In the genomic region with DNA sequence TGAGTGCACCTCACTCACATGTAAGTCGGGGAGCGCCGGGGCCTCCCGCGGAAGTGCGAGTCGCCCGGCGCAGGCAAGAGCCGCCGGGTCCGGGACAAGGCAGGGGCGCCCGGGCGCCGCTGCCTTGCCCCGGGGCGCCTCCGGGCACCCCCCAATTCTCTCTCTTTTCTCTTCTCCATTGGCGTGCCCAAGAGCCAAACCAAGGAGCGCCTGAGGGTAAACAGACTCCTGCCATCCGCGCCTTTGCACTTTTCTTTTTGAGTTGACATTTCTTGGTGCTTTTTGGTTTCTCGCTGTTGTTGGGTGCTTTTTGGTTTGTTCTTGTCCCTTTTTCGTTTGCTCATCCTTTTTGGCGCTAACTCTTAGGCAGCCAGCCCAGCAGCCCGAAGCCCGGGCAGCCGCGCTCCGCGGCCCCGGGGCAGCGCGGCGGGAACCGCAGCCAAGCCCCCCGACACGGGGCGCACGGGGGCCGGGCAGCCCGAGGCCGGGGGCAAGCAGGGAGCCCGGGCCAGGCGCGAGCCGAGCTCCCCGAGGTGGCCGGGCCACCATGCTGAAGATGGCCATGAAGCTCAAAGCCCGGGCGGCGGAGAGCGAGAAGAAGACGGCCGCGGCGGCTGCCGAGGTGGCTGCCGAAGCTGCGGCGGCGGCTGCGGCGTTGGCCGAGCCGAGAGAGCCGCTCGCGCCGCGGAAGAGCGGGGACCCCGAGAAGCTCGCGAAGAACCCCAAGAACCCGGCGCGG, we compare ENCODE assay signal across 8 cellular contexts. TPM values are rescaled to one million over a fixed set of nuclear protein-coding genes. Genes with fewer than 3 reads are reported as not detected.
DNase-seq lines count a peak whose midpoint lies in the region; ATAC-seq and TF ChIP-seq lines count a peak whose summit lies in the region.

No MANE protein-coding gene starts in this region.

- H4K8ac ChIP-seq in mesenchymal stem cell (ENCODE audit: low read length), result no peak overlapping the region

- peak overlapping the region; percentile 8 for H2BK5ac ChIP-seq in mesenchymal stem cell (ENCODE audit: low read depth, low read length, poor library complexity, severe bottlenecking)

- CTCF ChIA-PET in BJ (lab: Yijun Ruan, JAX), result no interaction called here

- no peaks in the 10 kb centered on the region for H3K9me3 ChIP-seq in mesenchymal stem cell (ENCODE audit: control insufficient read depth, low read length)

- H2BK12ac ChIP-seq in mesenchymal stem cell (ENCODE audit: low read length in 2 of 2), result no peak overlapping the region

- peak overlapping the region; percentile 93 to 98 (median 97) for H3K27ac Mint-ChIP-seq in brain

- H3K9ac ChIP-seq in KMS-11 (peak overlapping the region; percentile 67), mesenchymal stem cell (ENCODE audit: low read length) (peak overlapping the region; percentile 88)

- peak overlapping the region in 1 of 2 experiments; percentile 37 for H3K4ac ChIP-seq in mesenchymal stem cell (ENCODE audit: low read depth in 1 of 2, low read length in 2 of 2)

- no peak overlapping the region for H2BK15ac ChIP-seq in mesenchymal stem cell (ENCODE audit: low read depth, poor library complexity, severe bottlenecking)

- no peak overlapping the region for H2AK5ac ChIP-seq in mesenchymal stem cell (ENCODE audit: low read length, severe bottlenecking)

- POLR2A ChIA-PET in BJ (lab: Charles Lee), result no interaction called here

- H3K36me3 Mint-ChIP-seq in brain, result peaks cover 3% of the 10 kb centered on the region

- peak overlapping the region; percentile 92 to 95 (median 94) for H3K4me3 Mint-ChIP-seq in brain

- WGBS in mesenchymal stem cell, result 39% methylated on average over 73 of the region's 79 CpGs

- H3K4me1 ChIP-seq in KMS-11 (ENCODE audit: low read depth, poor library complexity, severe bottlenecking) (peaks cover 40% of the 10 kb centered on the region), mesenchymal stem cell (ENCODE audit: control insufficient read depth, insufficient read depth, low read depth, low read length) (peaks cover 15% of the 10 kb centered on the region)

- peak overlapping the region; percentile 62 to 66 for H3K18ac ChIP-seq in mesenchymal stem cell (ENCODE audit: low read depth in 1 of 2, low read length in 2 of 2)

- peaks cover 0 to 5% (median 2%) of the 10 kb centered on the region in 5 experiments for H3K9me3 Mint-ChIP-seq in brain

- no peak overlapping the region for H2AFZ ChIP-seq in KMS-11 (ENCODE audit: low read depth)
- H2AFZ ChIP-seq in mesenchymal stem cell (ENCODE audit: low read depth, low read length), result peak overlapping the region; percentile 39

- H3K4me2 ChIP-seq in KMS-11, result peak overlapping the region; percentile 34; the same call in 1 of the 2 replicates
- H3K4me2 ChIP-seq in mesenchymal stem cell (ENCODE audit: low read length, poor library complexity, severe bottlenecking), result peak overlapping the region; percentile 98

- H3K36me3 ChIP-seq in BJ (ENCODE audit: control insufficient read depth, insufficient read depth, low read length) (no peaks in the 10 kb centered on the region), KMS-11 (ENCODE audit: insufficient read depth) (no peaks in the 10 kb centered on the region), mesenchymal stem cell (ENCODE audit: control insufficient read depth in 1 of 2, insufficient read depth in 2 of 2, low read depth in 1 of 2, low read length in 2 of 2) (peaks cover 0 to 4% of the 10 kb centered on the region in 2 experiments)

- no peak overlapping the region for H3K14ac ChIP-seq in mesenchymal stem cell (ENCODE audit: low read length in 2 of 2)

- ATAC-seq in GM21528 (IDR thresholded peaks at IDR 0.05; ENCODE audit: low FRiP score, unreplicated experiment), result no peak

- TF ChIP-seq CTCF in BJ (IDR thresholded peaks at IDR 0.05; ENCODE audit: insufficient read depth, low read depth, low read length) (no peak), KMS-11 (conservative IDR thresholded peaks at IDR 0.05; ENCODE audit: low read depth, low read length) (no peak), brain (conservative IDR thresholded peaks at IDR 0.05) (no peak)

- H3K79me1 ChIP-seq in mesenchymal stem cell (replicated peaks; ENCODE audit: low read length, poor library complexity, severe bottlenecking), result peaks cover 8% of the 10 kb centered on the region

- no peak overlapping the region for H3K23ac ChIP-seq in mesenchymal stem cell (ENCODE audit: low read length in 2 of 2)

- peaks cover 14% of the 10 kb centered on the region for H4K20me1 ChIP-seq in KMS-11 (ENCODE audit: insufficient read depth)

- peaks cover 27% of the 10 kb centered on the region for H3K4me1 Mint-ChIP-seq in brain

- H4K91ac ChIP-seq in mesenchymal stem cell (ENCODE audit: low read length), result no peak overlapping the region

- peak overlapping the region; percentile 38; the same call in 1 of the 2 replicates for H3K27ac ChIP-seq in KMS-11
- no peak overlapping the region for H3K27ac ChIP-seq in mesenchymal stem cell (ENCODE audit: low read length, poor library complexity, severe bottlenecking)

- peak overlapping the region; percentile 90 for H2BK120ac ChIP-seq in mesenchymal stem cell (ENCODE audit: low read depth, low read length)

- peaks cover 11% of the 10 kb centered on the region for H3K27me3 Mint-ChIP-seq in brain

- peak overlapping the region; percentile 88 for H3K4me3 ChIP-seq in BJ (ENCODE audit: low read depth, low read length)
- H3K4me3 ChIP-seq in KMS-11 (IDR thresholded peaks at IDR 0.05; ENCODE audit: insufficient read depth, low read depth, low read length), result no peak overlapping the region
- H3K4me3 ChIP-seq in mesenchymal stem cell (ENCODE audit: insufficient read depth in 1 of 2, low read depth in 1 of 2, low read length in 2 of 2), result peak overlapping the region; percentile 79 to 96

- DNase-seq in BJ (ENCODE audit: low read depth), result no peak
- no peak for DNase-seq in mesenchymal stem cell
- DNase-seq in DMS53 treated with DMSO at 0.1 percent for 48 hours (lab: John Stamatoyannopoulos, UW; ENCODE audit: unreplicated experiment), result no peak
- DNase-seq in NK-92 (lab: John Stamatoyannopoulos, UW; ENCODE audit: unreplicated experiment), result no peak
- no peak for DNase-seq in DMS114 treated with DMSO at 0.1 percent for 48 hours (lab: John Stamatoyannopoulos, UW; ENCODE audit: unreplicated experiment)

- H3K27me3 ChIP-seq in BJ (ENCODE audit: control insufficient read depth, insufficient read depth, low read length) (no peaks in the 10 kb centered on the region), KMS-11 (ENCODE audit: insufficient read depth, low read depth) (no peaks in the 10 kb centered on the region; the same call in 1 of the 2 replicates), mesenchymal stem cell (ENCODE audit: control insufficient read depth in 1 of 2, insufficient read depth in 1 of 2, low read length in 2 of 2) (no peaks in the 10 kb centered on the region)

- H3K79me2 ChIP-seq in KMS-11 (ENCODE audit: insufficient read depth, low read depth), result peaks cover 25% of the 10 kb centered on the region

RNA-seq across cellular contexts. Expression of gene GNAS, which starts 37.0 kb away (rescaled TPM):
- polyA plus RNA-seq in BJ (2011; rRNA removed) (1,063 and 1,537 TPM in 2 replicates), brain (ENCODE audit: insufficient read depth, low read depth, low replicate concordance) (3,328 TPM)
- 1,584 and 1,724 TPM in 2 replicates for polyA minus RNA-seq in BJ (2011; rRNA and poly(A)+ RNA removed)
- 1,046 TPM for polyA plus RNA-seq in mesenchymal stem cell (2013, experiment 1 of 2)
- polyA plus RNA-seq in mesenchymal stem cell (2013, experiment 2 of 2), result 1,042 TPM

RNA-seq across cellular contexts. Expression of gene GNAS-AS1, which starts 38.8 kb away (rescaled TPM):
- polyA plus RNA-seq in BJ (2011; rRNA removed) (0.42 and 0.45 TPM in 2 replicates), brain (ENCODE audit: insufficient read depth, low read depth, low replicate concordance) (not detected)
- 0.15 and 0.57 TPM in 2 replicates for polyA minus RNA-seq in BJ (2011; rRNA and poly(A)+ RNA removed)
- polyA plus RNA-seq in mesenchymal stem cell (2013, experiment 1 of 2), result 0.26 TPM
- polyA plus RNA-seq in mesenchymal stem cell (2013, experiment 2 of 2), result 0.26 TPM
